Comparison of ENCODE assay signal across 10 cellular contexts in genomic region chr15:69305204-69305931, GRCh38. TPM values are rescaled to one million over a fixed set of nuclear protein-coding genes. Genes with fewer than 3 reads are reported as not detected.
DNase-seq lines count a peak whose midpoint lies in the region; ATAC-seq, FAIRE-seq and TF ChIP-seq lines count a peak whose summit lies in the region.
"Had no signal": no experiment of that assay in that cellular context is flagged by ENCODE, and none has a peak within 500 bp of the region (broad histone marks: within the 10 kb centered on the region; RNA-seq: fewer than 3 reads in every experiment).

No MANE protein-coding gene starts in this region.

- peak; percentile 97 for FAIRE-seq in urothelium cell line (lab: Jason Lieb, UNC)

- H3K27ac ChIP-seq in heart right ventricle = peak overlapping the region in 1 of 10 donors; percentile 1
- no peak overlapping the region for H3K27ac ChIP-seq in thyroid gland

- no peaks in the 10 kb centered on the region for H3K9me3 Mint-ChIP-seq in activated CD4-positive, alpha-beta T cell treated with anti-CD3 and anti-CD28 coated beads, Interleukin-2, amount 10 ng/mL, durations not matched to agents 7 days and 5 days

- H3K4me1 ChIP-seq in heart right ventricle (peaks cover 0 to 6% (median 0%) of the 10 kb centered on the region in 9 donors), adipocyte (ENCODE audit: control insufficient read depth, insufficient read depth, low read length) (peaks cover 32% of the 10 kb centered on the region), thyroid gland (no peaks in the 10 kb centered on the region)

- DNase-seq in heart right ventricle (peak in 1 of 2 donors; percentile 29), Right ventricle myocardium inferior (ENCODE audit: missing footprints) (no peak), adipocyte (ENCODE audit: low read depth) (peak; percentile 58), iris pigment epithelial cell (ENCODE audit: low read depth) (peak; percentile 89), urothelium cell line (ENCODE audit: low spot score) (peak; percentile 78), T-helper 17 cell (no peak), thyroid gland (no peak)
- DNase-seq in activated CD4-positive, alpha-beta T cell treated with anti-CD3 and anti-CD28 coated beads, Interleukin-2, amount 10 ng/mL, durations not matched to agents 7 days and 5 days = no peak
- DNase-seq: C1 segment of cervical spinal cord had no signal

- H3K4me1 Mint-ChIP-seq in activated CD4-positive, alpha-beta T cell treated with anti-CD3 and anti-CD28 coated beads, Interleukin-2, amount 10 ng/mL, durations not matched to agents 7 days and 5 days = no peaks in the 10 kb centered on the region
- peaks cover 6% of the 10 kb centered on the region for H3K4me1 Mint-ChIP-seq in T-helper 17 cell

- no peaks in the 10 kb centered on the region for H3K36me3 Mint-ChIP-seq in activated CD4-positive, alpha-beta T cell treated with anti-CD3 and anti-CD28 coated beads, Interleukin-2, amount 10 ng/mL, durations not matched to agents 7 days and 5 days (ENCODE audit: low read depth)
- peaks cover 8% of the 10 kb centered on the region for H3K36me3 Mint-ChIP-seq in T-helper 17 cell (ENCODE audit: low read depth)

- intact Hi-C loops in heart right ventricle (cut with DNase I) (no loop called here), Right ventricle myocardium inferior (cut with DNase I) (no loop called here), thyroid gland (cut with DNase I) (no loop called here)

- H3K9me3 ChIP-seq in heart right ventricle (peaks cover 0 to 3% (median 0%) of the 10 kb centered on the region in 11 donors), adipocyte (ENCODE audit: control insufficient read depth, low read length) (no peaks in the 10 kb centered on the region), T-helper 17 cell (ENCODE audit: control insufficient read depth, low read length, poor library complexity, severe bottlenecking) (no peaks in the 10 kb centered on the region), thyroid gland (no peaks in the 10 kb centered on the region)

- TF ChIP-seq POLR2A in thyroid gland (IDR thresholded peaks at IDR 0.05) = no peak

- peaks cover 0 to 14% (median 5%) of the 10 kb centered on the region in 7 donors for H3K27me3 ChIP-seq in heart right ventricle
- H3K27me3 ChIP-seq in adipocyte (replicated peaks; ENCODE audit: control insufficient read depth, insufficient read depth, low read length) = no peaks in the 10 kb centered on the region
- H3K27me3 ChIP-seq in thyroid gland = no peaks in the 10 kb centered on the region

- H3K4me3 ChIP-seq in heart right ventricle = no peak overlapping the region
- peak overlapping the region; percentile 22 for H3K4me3 ChIP-seq in adipocyte (ENCODE audit: low read length)
- no peak overlapping the region for H3K4me3 ChIP-seq in thyroid gland (replicated peaks in 1 of 3)

- TF ChIP-seq CTCF in heart right ventricle (IDR thresholded peaks at IDR 0.05) = no peak
- no peak for TF ChIP-seq CTCF in thyroid gland (IDR thresholded peaks at IDR 0.05)

- no peaks in the 10 kb centered on the region for H3K36me3 ChIP-seq in heart right ventricle
- H3K36me3 ChIP-seq in adipocyte (ENCODE audit: control insufficient read depth, insufficient read depth, low read length, severe bottlenecking) = no peaks in the 10 kb centered on the region
- no peaks in the 10 kb centered on the region for H3K36me3 ChIP-seq in thyroid gland

- WGBS in heart right ventricle, 2 donors = 79 to 87% methylated on average over 20 of the region's 20 CpGs
- WGBS in thyroid gland, 2 donors = 80 to 87% methylated on average over 14 to 15 of the region's 20 CpGs

- POLR2A ChIA-PET in activated CD4-positive, alpha-beta T cell treated with anti-CD3 and anti-CD28 coated beads, Interleukin-2, amount 10 ng/mL, durations not matched to agents 7 days and 5 days (lab: Charles Lee) = no interaction called here

- ATAC-seq in heart right ventricle (peak in 6 of 8 donors; percentile 31 to 87 (median 64)), Right ventricle myocardium inferior (no peak), T-helper 17 cell (no peak)

- H3K4me3 Mint-ChIP-seq in activated CD4-positive, alpha-beta T cell treated with anti-CD3 and anti-CD28 coated beads, Interleukin-2, amount 10 ng/mL, durations not matched to agents 7 days and 5 days = no peak overlapping the region
- no peak overlapping the region for H3K4me3 Mint-ChIP-seq in T-helper 17 cell

- H3K27ac Mint-ChIP-seq in activated CD4-positive, alpha-beta T cell treated with anti-CD3 and anti-CD28 coated beads, Interleukin-2, amount 10 ng/mL, durations not matched to agents 7 days and 5 days = no peak overlapping the region
- no peak overlapping the region for H3K27ac Mint-ChIP-seq in T-helper 17 cell

- CTCF ChIA-PET in activated CD4-positive, alpha-beta T cell treated with anti-CD3 and anti-CD28 coated beads, Interleukin-2, amount 10 ng/mL, durations not matched to agents 7 days and 5 days (lab: Charles Lee) = interaction anchor here (0.6 kb wide), 1 partner anchor 1496 kb away, joined by 4 read pairs; no protein-coding TSS in a partner anchor

- H3K9ac ChIP-seq in adipocyte (ENCODE audit: low read length) = peak overlapping the region; percentile 72

- H3K27me3 Mint-ChIP-seq in activated CD4-positive, alpha-beta T cell treated with anti-CD3 and anti-CD28 coated beads, Interleukin-2, amount 10 ng/mL, durations not matched to agents 7 days and 5 days = peaks cover 11% of the 10 kb centered on the region
- peaks cover 73% of the 10 kb centered on the region for H3K27me3 Mint-ChIP-seq in T-helper 17 cell

RNA-seq across cellular contexts. Expression of gene PAQR5, which starts 6.7 kb away (rescaled TPM):
- under 1 TPM; 0.32 to 0.97 (median 0.60) TPM for total RNA-seq in heart right ventricle
- 1 to 10 TPM in 1 of 2 donors, under 1 TPM in 1; 0.52 to 1.0 TPM for polyA plus RNA-seq in heart right ventricle
- total RNA-seq in Right ventricle myocardium inferior = 1.1 TPM
- total RNA-seq in activated CD4-positive, alpha-beta T cell treated with anti-CD3 and anti-CD28 coated beads, Interleukin-2, amount 10 ng/mL, durations not matched to agents 7 days and 5 days = not detected
- total RNA-seq in T-helper 17 cell = not detected
- 1 to 10 TPM in 1 of 4 donors, under 1 TPM in 3; 0.24 to 1.5 (median 0.65) TPM for total RNA-seq in thyroid gland
- total RNA-seq: glomerular endothelial cell had no signal

Comparison
In these comparisons a context has a peak if more than half of its experiments do, and no peak if none do; other contexts are left out.
1. ATAC-seq: peak in heart right ventricle (6 of 8); none in Right ventricle myocardium inferior (single experiment) and T-helper 17 cell (single experiment).
2. DNase-seq: peak in adipocyte (single experiment), iris pigment epithelial cell (single experiment) and urothelium cell line (single experiment); none in Right ventricle myocardium inferior (single experiment), activated CD4-positive, alpha-beta T cell treated with anti-CD3 and anti-CD28 coated beads, Interleukin-2, amount 10 ng/mL, durations not matched to agents 7 days and 5 days (single experiment), T-helper 17 cell (0 of 3) and thyroid gland (0 of 2).